Comparison of ENCODE assay signal across 8 cellular contexts in genomic region chr1:101567582-101568189, GRCh38.
DNase-seq lines count a peak whose midpoint lies in the region; ATAC-seq and TF ChIP-seq lines count a peak whose summit lies in the region.

No MANE protein-coding gene starts in this region.

- peak; percentile 92 for ATAC-seq in GM18520 (IDR thresholded peaks at IDR 0.05; ENCODE audit: unreplicated experiment)
- peak; percentile 98 for ATAC-seq in HG02943 (IDR thresholded peaks at IDR 0.05; ENCODE audit: low read depth, unreplicated experiment)
- peak; percentile 91 for ATAC-seq in activated CD8-positive, alpha-beta T cell treated with anti-CD3 and anti-CD28 coated beads for 36 hours

- no peaks in the 10 kb centered on the region for H3K36me3 ChIP-seq in parathyroid adenoma (ENCODE audit: control insufficient read depth, insufficient read depth, low read length)

- peaks cover 9% of the 10 kb centered on the region for H3K27me3 Mint-ChIP-seq in activated CD8-positive, alpha-beta T cell treated with anti-CD3 and anti-CD28 coated beads for 36 hours

- no peak for TF ChIP-seq POLR2A in erythroblast (IDR thresholded peaks at IDR 0.05; ENCODE audit: low read length)

- H3K36me3 Mint-ChIP-seq in activated CD8-positive, alpha-beta T cell treated with anti-CD3 and anti-CD28 coated beads for 36 hours (ENCODE audit: low read depth) = no peaks in the 10 kb centered on the region

- peak; percentile 97 for TF ChIP-seq CTCF in activated CD8-positive, alpha-beta T cell treated with anti-CD3 and anti-CD28 coated beads for 36 hours (IDR thresholded peaks at IDR 0.05)
- peak; percentile 42 for TF ChIP-seq CTCF in parathyroid adenoma (IDR thresholded peaks at IDR 0.05)

- POLR2A ChIA-PET in activated CD8-positive, alpha-beta T cell treated with anti-CD3 and anti-CD28 coated beads for 36 hours (lab: Charles Lee) = no interaction called here

- H3K4me3 ChIP-seq in parathyroid adenoma (ENCODE audit: low read depth, low read length) = no peak overlapping the region

- H3K4me1 Mint-ChIP-seq in activated CD8-positive, alpha-beta T cell treated with anti-CD3 and anti-CD28 coated beads for 36 hours (ENCODE audit: low read depth) = no peaks in the 10 kb centered on the region

- H3K4me1 ChIP-seq in parathyroid adenoma = no peaks in the 10 kb centered on the region

- CTCF ChIA-PET in activated CD8-positive, alpha-beta T cell treated with anti-CD3 and anti-CD28 coated beads for 36 hours (lab: Charles Lee) = interaction anchor here (0.6 to 2.0 kb wide), 20 partner anchors 8 to 258 kb away, joined by 3 to 12 read pairs (median 4); no protein-coding TSS in a partner anchor

- peaks cover 2% of the 10 kb centered on the region for H3K9me3 Mint-ChIP-seq in activated CD8-positive, alpha-beta T cell treated with anti-CD3 and anti-CD28 coated beads for 36 hours

- no peak overlapping the region for H3K27ac ChIP-seq in parathyroid adenoma

- peak; percentile 4 for DNase-seq in Ammon's horn (ENCODE audit: low spot score)
- DNase-seq in NCI-H446 (lab: John Stamatoyannopoulos, UW) = peak; percentile 19 to 72
- DNase-seq in activated CD8-positive, alpha-beta T cell treated with anti-CD3 and anti-CD28 coated beads for 36 hours = peak; percentile 61
- peak; percentile 29 to 53 for DNase-seq in erythroblast (lab: John Stamatoyannopoulos, UW)
- no peak for DNase-seq in occipital lobe (lab: John Stamatoyannopoulos, UW)

- intact Hi-C loops in activated CD8-positive, alpha-beta T cell treated with anti-CD3 and anti-CD28 coated beads for 36 hours (cut with micrococcal nuclease) = no loop called here

- no peaks in the 10 kb centered on the region for H3K27me3 ChIP-seq in parathyroid adenoma (ENCODE audit: control insufficient read depth, insufficient read depth, low read length)

- no peak overlapping the region for H3K27ac Mint-ChIP-seq in activated CD8-positive, alpha-beta T cell treated with anti-CD3 and anti-CD28 coated beads for 36 hours

- H2AFZ ChIP-seq in parathyroid adenoma = no peak overlapping the region

- H3K9ac ChIP-seq in parathyroid adenoma = no peak overlapping the region

- H3K79me2 ChIP-seq in parathyroid adenoma = no peaks in the 10 kb centered on the region

- H3K9me3 ChIP-seq in parathyroid adenoma (ENCODE audit: control insufficient read depth, low read length) = no peaks in the 10 kb centered on the region

- H3K4me3 Mint-ChIP-seq in activated CD8-positive, alpha-beta T cell treated with anti-CD3 and anti-CD28 coated beads for 36 hours = no peak overlapping the region

- no peak overlapping the region for H3K4me2 ChIP-seq in parathyroid adenoma (ENCODE audit: low read length)
